Comparison of ENCODE assay signal across 19 cellular contexts in the genomic region with DNA sequence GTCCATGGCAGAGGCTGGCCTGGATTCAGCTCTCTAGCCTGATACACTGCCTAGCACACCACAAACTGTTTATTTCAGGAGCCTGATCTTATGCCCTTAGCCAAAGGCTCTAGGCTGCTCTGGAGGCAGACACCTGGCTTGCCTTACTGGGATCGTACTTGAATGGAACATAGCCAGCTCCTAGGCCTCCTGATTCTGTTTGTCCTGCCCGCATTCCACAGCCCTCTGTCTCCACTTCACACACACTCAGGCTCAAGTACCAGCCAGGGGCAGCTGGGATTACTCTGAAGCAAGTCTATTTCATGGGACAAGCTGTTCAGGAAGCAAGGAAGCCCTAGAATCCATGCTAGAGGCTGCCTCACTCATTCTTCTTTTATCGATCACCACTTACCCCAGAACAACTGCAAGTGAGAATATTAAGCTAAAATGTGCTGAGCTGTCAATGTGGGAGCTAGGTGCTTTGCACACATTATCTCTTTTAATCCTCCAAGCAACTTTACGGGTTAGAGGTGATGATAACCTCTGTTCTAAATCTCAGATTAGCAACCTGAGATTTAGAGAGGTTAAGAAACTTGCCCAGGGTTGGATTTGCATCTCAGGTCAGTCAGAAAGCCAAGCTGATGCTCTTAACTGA. TPM values are rescaled to one million over a fixed set of nuclear protein-coding genes. Genes with fewer than 3 reads are reported as not detected.
DNase-seq lines count a peak whose midpoint lies in the region; ATAC-seq and TF ChIP-seq lines count a peak whose summit lies in the region.
"Had no signal": no experiment of that assay in that cellular context is flagged by ENCODE, and none has a peak within 500 bp of the region (broad histone marks: within the 10 kb centered on the region; RNA-seq: fewer than 3 reads in every experiment).

No MANE protein-coding gene starts in this region.

- intact Hi-C loops in MCF 10A (cut with micrococcal nuclease) = no loop called here
- intact Hi-C loops in mammary epithelial cell (cut with micrococcal nuclease) = no loop called here
- intact Hi-C loops in left cardiac atrium (cut with DNase I) = no loop called here
- intact Hi-C loops in thyroid gland (cut with DNase I) = no loop called here
- intact Hi-C loops in Calu3 (cut with micrococcal nuclease; ENCODE audit: unreplicated experiment) = no loop called here

- H2AFZ ChIP-seq in mammary epithelial cell (ENCODE audit: low read depth, low read length) = no peak overlapping the region

- no peaks in the 10 kb centered on the region for H3K4me1 Mint-ChIP-seq in MCF 10A (ENCODE audit: insufficient read depth, unreplicated experiment)
- no peaks in the 10 kb centered on the region for H3K4me1 Mint-ChIP-seq in Calu3 (ENCODE audit: low read depth, unreplicated experiment)
- H3K4me1 Mint-ChIP-seq: WTC11 had no signal

- WGBS in mammary epithelial cell (ENCODE audit: low coverage, missing lambda C conversion rate) = 52% methylated on average over 3 of the region's 4 CpGs
- WGBS in thyroid gland, 2 donors = 34 to 50% methylated on average over 4 of the region's 4 CpGs

- H3K4me3 ChIP-seq in mammary epithelial cell (replicated peaks in 1 of 3; ENCODE audit: insufficient read depth in 1 of 3, low read depth in 2 of 3, low read length in 3 of 3) = no peak overlapping the region
- no peak overlapping the region for H3K4me3 ChIP-seq in thyroid gland (replicated peaks in 1 of 3)
- H3K4me3 ChIP-seq: dorsolateral prefrontal cortex had no signal

- H3K27ac Mint-ChIP-seq in MCF 10A (ENCODE audit: low read depth, unreplicated experiment) = peak overlapping the region; percentile 36
- H3K27ac Mint-ChIP-seq in Calu3 (ENCODE audit: unreplicated experiment) = no peak overlapping the region
- H3K27ac Mint-ChIP-seq: type B pancreatic cell, WTC11 had no signal

- H3K27ac ChIP-seq in mammary epithelial cell (ENCODE audit: insufficient read depth, low read depth, low read length) = no peak overlapping the region
- H3K27ac ChIP-seq in thyroid gland = peak overlapping the region; percentile 91 to 96 (median 93)
- H3K27ac ChIP-seq: brain microvascular endothelial cell, dorsolateral prefrontal cortex had no signal

- peak in 1 of 2 donors; percentile 69 for TF ChIP-seq POLR2A in thyroid gland (IDR thresholded peaks at IDR 0.05)

- H3K9ac ChIP-seq in mammary epithelial cell (ENCODE audit: insufficient read depth, low read length) = no peak overlapping the region

- H3K9me3 ChIP-seq in mammary epithelial cell (replicated peaks; ENCODE audit: insufficient read depth, low read length) (peaks cover 20% of the 10 kb centered on the region), thyroid gland (no peaks in the 10 kb centered on the region)

- in situ Hi-C loops in mammary epithelial cell (cut with MboI; ENCODE audit: low sequenced_read_pairs in 2 of 2) = no loop called here

- BruUV-seq in MCF 10A (replicated peaks; lab: Mats Ljungman, UMichigan) = no TSS peak
- BruUV-seq in mammary epithelial cell (replicated peaks; lab: Mats Ljungman, UMichigan) = no TSS peak
- no TSS peak for BruUV-seq in Calu3 (replicated peaks; lab: Mats Ljungman, UMichigan)

- no peaks in the 10 kb centered on the region for H3K27me3 Mint-ChIP-seq in MCF 10A (ENCODE audit: insufficient read depth, unreplicated experiment)
- no peaks in the 10 kb centered on the region for H3K27me3 Mint-ChIP-seq in Calu3 (ENCODE audit: unreplicated experiment)
- H3K27me3 Mint-ChIP-seq: type B pancreatic cell had no signal

- no peaks in the 10 kb centered on the region for H3K36me3 ChIP-seq in mammary epithelial cell (ENCODE audit: insufficient read depth, low read length)
- H3K36me3 ChIP-seq in thyroid gland = no peaks in the 10 kb centered on the region
- H3K36me3 ChIP-seq: brain microvascular endothelial cell had no signal

- H3K79me2 ChIP-seq in mammary epithelial cell (ENCODE audit: insufficient read depth, low read length) = no peaks in the 10 kb centered on the region

- dilution Hi-C loops in mammary epithelial cell (cut with HindIII; ENCODE audit: low sequenced_read_pairs) = no loop called here

- ATAC-seq in left cardiac atrium = peak; percentile 86 to 93
- no peak for ATAC-seq in HG02840 (IDR thresholded peaks at IDR 0.05; ENCODE audit: low FRiP score, unreplicated experiment)
- ATAC-seq: WTC11 had no signal

- no peak overlapping the region for H3K4me3 Mint-ChIP-seq in MCF 10A (ENCODE audit: unreplicated experiment)
- H3K4me3 Mint-ChIP-seq in Calu3 (ENCODE audit: low read depth, unreplicated experiment) = no peak overlapping the region
- H3K4me3 Mint-ChIP-seq: type B pancreatic cell, WTC11 had no signal

- H4K20me1 ChIP-seq in mammary epithelial cell (ENCODE audit: insufficient read depth, low read length) = no peaks in the 10 kb centered on the region

- H3K27me3 ChIP-seq in mammary epithelial cell (ENCODE audit: insufficient read depth, low read length) (no peaks in the 10 kb centered on the region), thyroid gland (no peaks in the 10 kb centered on the region)
- H3K27me3 ChIP-seq: brain microvascular endothelial cell had no signal

- POLR2A ChIA-PET in MCF 10A (lab: Yijun Ruan, JAX) = interaction anchor here (0.6 to 2.8 kb wide), 3 partner anchors 10 to 313 kb away, joined by 3 to 12 read pairs (median 5); no protein-coding TSS in a partner anchor

- H3K4me1 ChIP-seq in mammary epithelial cell (ENCODE audit: insufficient read depth, low read length) = no peaks in the 10 kb centered on the region
- peaks cover 32 to 37% of the 10 kb centered on the region in 2 donors for H3K4me1 ChIP-seq in thyroid gland

- no peak for TF ChIP-seq CTCF in MCF 10A (IDR thresholded peaks at IDR 0.05; ENCODE audit: unreplicated experiment)
- TF ChIP-seq CTCF in mammary epithelial cell (conservative IDR thresholded peaks at IDR 0.05 in 1 of 2, IDR thresholded peaks at IDR 0.05 in 1 of 2; ENCODE audit: extremely low read depth in 1 of 2, insufficient read depth in 1 of 2, low read depth in 1 of 2, low read length in 2 of 2) = no peak
- no peak for TF ChIP-seq CTCF in thyroid gland (IDR thresholded peaks at IDR 0.05)
- no peak for TF ChIP-seq CTCF in Calu3 (IDR thresholded peaks at IDR 0.05; ENCODE audit: unreplicated experiment)

- CTCF ChIA-PET in MCF 10A (lab: Yijun Ruan, JAX) = interaction anchor here (1.7 to 2.7 kb wide), 2 partner anchors 10 to 20 kb away, joined by 4 to 11 read pairs; no protein-coding TSS in a partner anchor
- CTCF ChIA-PET in mammary epithelial cell (lab: Charles Lee; ENCODE audit: low non-redundant PET) = no interaction called here
- CTCF ChIA-PET in Calu3 (lab: Charles Lee) = interaction anchor here (1.6 kb wide), 1 partner anchor 10 kb away, joined by 5 read pairs; no protein-coding TSS in a partner anchor

- H3K9me3 Mint-ChIP-seq in MCF 10A (ENCODE audit: unreplicated experiment) (peaks cover 28% of the 10 kb centered on the region), Calu3 (ENCODE audit: low read depth, unreplicated experiment) (peaks cover 19% of the 10 kb centered on the region)

- H3K36me3 Mint-ChIP-seq in MCF 10A (ENCODE audit: insufficient read depth, unreplicated experiment) = peaks cover 24% of the 10 kb centered on the region
- no peaks in the 10 kb centered on the region for H3K36me3 Mint-ChIP-seq in Calu3 (ENCODE audit: insufficient read depth, unreplicated experiment)
- H3K36me3 Mint-ChIP-seq: type B pancreatic cell had no signal

- DNase-seq in MCF 10A (ENCODE audit: unreplicated experiment) (no peak), mammary epithelial cell (no peak), NCI-H510A treated with DMSO at 0.1 percent for 48 hours (lab: John Stamatoyannopoulos, UW) (peak; percentile 93), left cardiac atrium (no peak), thyroid gland (peak; percentile 95 to 96), Calu3 (no peak), HK-2 (ENCODE audit: unreplicated experiment) (no peak)
- DNase-seq: brain microvascular endothelial cell; C1 segment of cervical spinal cord; dorsolateral prefrontal cortex; NCI-H1694; NK-92 treated with Interleukin-12 subunit alpha and Interleukin-12 subunit beta, amount 100 ng/mL, for 24 hours; stimulated activated CD4-positive, alpha-beta T cell treated with anti-CD3 and anti-CD28 coated beads, Interleukin-15, amount 100 ng/mL, for 24 hours; stimulated activated naive CD4-positive, alpha-beta T cell treated with Interleukin-2 at 50 U/mL for 16 hours had no signal

- H3K4me2 ChIP-seq in mammary epithelial cell (ENCODE audit: insufficient read depth, low read depth, low read length) = no peak overlapping the region

RNA-seq across cellular contexts. Expression of a gene that starts 31.1 kb away (rescaled TPM):
- total RNA-seq in MCF 10A (2022) (5.9 and 10.1 TPM in 2 replicates), mammary epithelial cell (under 1 TPM; 0.17 to 0.52 TPM), left cardiac atrium (10 to 100 TPM in 1 of 2 donors, 1 to 10 TPM in 1; 7.2 to 15.6 TPM), thyroid gland (10 to 100 TPM; 29.4 to 72.4 (median 62.5) TPM), Calu3 (2022) (0.92 and 1.2 TPM in 2 replicates)
- 0.52 TPM for polyA plus RNA-seq in mammary epithelial cell
- not detected for polyA minus RNA-seq in mammary epithelial cell
- total RNA-seq: pulmonary artery endothelial cell had no signal
- polyA plus RNA-seq: neural cell had no signal

RNA-seq across cellular contexts. Expression of a gene that starts 48.9 kb away (rescaled TPM):
- 33.9 and 48.1 TPM in 2 replicates for total RNA-seq in MCF 10A (2022)
- 10 to 100 TPM; 51.3 to 70.5 TPM for total RNA-seq in mammary epithelial cell
- polyA plus RNA-seq in mammary epithelial cell = 40.5 TPM
- 62.2 TPM for polyA minus RNA-seq in mammary epithelial cell
- total RNA-seq in left cardiac atrium = 10 to 100 TPM; 66.1 to 72.4 TPM
- 100 to 1,000 TPM; 129 to 162 (median 138) TPM for total RNA-seq in thyroid gland
- 104 and 108 TPM in 2 replicates for total RNA-seq in Calu3 (2022)

Comparison
In these comparisons a context has a peak if more than half of its experiments do, and no peak if none do; other contexts are left out.
1. DNase-seq: peak in NCI-H510A treated with DMSO at 0.1 percent for 48 hours (single experiment) and thyroid gland (2 of 2); none in MCF 10A (single experiment), mammary epithelial cell (single experiment), left cardiac atrium (single experiment), Calu3 (single experiment) and HK-2 (single experiment).